ENCODE assay signal across 18 cellular contexts in the genomic region with DNA sequence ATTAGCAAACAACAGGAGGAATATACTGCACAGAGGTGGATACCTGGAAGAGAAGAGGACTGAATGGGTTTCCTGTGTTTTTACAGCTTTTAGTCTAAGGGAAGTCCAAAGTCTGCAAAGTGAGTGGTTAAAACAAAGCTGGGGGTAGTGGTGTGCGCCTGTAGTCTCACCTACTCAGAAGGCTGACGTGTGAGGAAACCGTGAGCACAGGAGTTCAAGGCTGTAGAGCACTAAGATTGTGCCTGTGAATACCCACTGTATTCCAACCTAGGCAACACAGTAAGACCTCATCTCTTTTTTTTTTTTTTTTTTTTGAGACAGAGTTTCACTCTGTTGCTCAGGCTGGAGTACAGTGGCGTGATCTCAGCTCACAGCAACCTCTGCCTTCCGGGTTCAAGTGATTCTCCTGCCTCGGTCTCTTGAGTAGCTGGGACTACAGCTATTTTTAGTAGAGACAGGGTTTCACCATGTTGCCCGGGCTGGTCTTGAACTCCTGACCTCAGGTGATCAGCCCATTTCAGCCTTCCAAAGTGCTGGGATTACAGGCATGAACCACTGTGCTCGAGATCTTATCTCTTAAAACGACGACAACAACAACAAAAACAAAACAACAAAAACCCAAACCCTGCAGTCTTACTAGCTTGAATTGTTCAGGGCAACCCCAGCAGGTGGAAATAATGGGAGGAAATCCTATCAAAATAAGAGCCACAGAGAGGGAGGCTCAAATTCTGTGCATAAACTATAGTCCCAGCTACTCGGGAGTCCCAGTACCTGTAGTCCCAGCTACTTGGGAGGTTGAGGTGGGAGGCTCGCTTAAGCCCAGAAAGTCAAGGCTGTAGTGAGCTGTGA. TPM values are rescaled to one million over a fixed set of nuclear protein-coding genes. Genes with fewer than 3 reads are reported as not detected.
DNase-seq lines count a peak whose midpoint lies in the region; ATAC-seq and TF ChIP-seq lines count a peak whose summit lies in the region.
"Had no signal": no experiment of that assay in that cellular context is flagged by ENCODE, and none has a peak within 500 bp of the region (broad histone marks: within the 10 kb centered on the region; RNA-seq: fewer than 3 reads in every experiment).

No MANE protein-coding gene starts in this region.

- H3K4me3 ChIP-seq in neutrophil (ENCODE audit: low read depth in 1 of 2, low read length in 1 of 2) = no peak overlapping the region

- H3K9me3 ChIP-seq in neutrophil = no peaks in the 10 kb centered on the region

- no peaks in the 10 kb centered on the region for H3K9me3 Mint-ChIP-seq in endothelial cell (ENCODE audit: unreplicated experiment)
- H3K9me3 Mint-ChIP-seq: activated T-helper 1 cell treated with anti-CD3 and anti-CD28 coated beads, Interleukin-12 subunit alpha, Interleukin-12 subunit beta, Interleukin-2, Interleukin-4 antibody, amounts not matched to agents 30 ng/mL and 10 ng/mL and 1 ng/mL, durations not matched to agents 14 hours and 24 hours and 36 hours had no signal

- peaks cover 1% of the 10 kb centered on the region for H3K27me3 Mint-ChIP-seq in endothelial cell (ENCODE audit: unreplicated experiment)

- H3K4me1 Mint-ChIP-seq in endothelial cell (ENCODE audit: unreplicated experiment) = peaks cover 25% of the 10 kb centered on the region

- no peaks in the 10 kb centered on the region for H3K27me3 ChIP-seq in neutrophil

- peak overlapping the region; percentile 43 for H3K27ac ChIP-seq in neutrophil

- no peak for ATAC-seq in GM18505 (IDR thresholded peaks at IDR 0.05; ENCODE audit: unreplicated experiment)
- ATAC-seq: left lobe of liver had no signal

- no peaks in the 10 kb centered on the region for H3K4me1 ChIP-seq in neutrophil (ENCODE audit: control insufficient read depth in 1 of 2, insufficient read depth in 1 of 2, low read depth in 1 of 2, low read length in 1 of 2)

- H3K36me3 ChIP-seq in neutrophil = no peaks in the 10 kb centered on the region

- H3K4me3 Mint-ChIP-seq in endothelial cell (ENCODE audit: unreplicated experiment) = no peak overlapping the region
- H3K4me3 Mint-ChIP-seq: activated T-helper 1 cell treated with anti-CD3 and anti-CD28 coated beads, Interleukin-12 subunit alpha, Interleukin-12 subunit beta, Interleukin-2, Interleukin-4 antibody, amounts not matched to agents 30 ng/mL and 10 ng/mL and 1 ng/mL, durations not matched to agents 14 hours and 24 hours and 36 hours; CD4-positive, CD25-positive, alpha-beta regulatory T cell had no signal

- peak overlapping the region; percentile 84 for H3K27ac Mint-ChIP-seq in endothelial cell (ENCODE audit: unreplicated experiment)
- H3K27ac Mint-ChIP-seq: activated T-helper 1 cell treated with anti-CD3 and anti-CD28 coated beads, Interleukin-12 subunit alpha, Interleukin-12 subunit beta, Interleukin-2, Interleukin-4 antibody, amounts not matched to agents 30 ng/mL and 10 ng/mL and 1 ng/mL, durations not matched to agents 14 hours and 24 hours and 36 hours; CD4-positive, CD25-positive, alpha-beta regulatory T cell had no signal

- peak; percentile 16 for DNase-seq in NCI-H82 (lab: John Stamatoyannopoulos, UW)
- no peak for DNase-seq in NCI-H82 treated with DMSO at 0.1 percent for 48 hours (lab: John Stamatoyannopoulos, UW; ENCODE audit: unreplicated experiment)
- DNase-seq in NCI-H69 (lab: John Stamatoyannopoulos, UW) = peak; percentile 13
- no peak for DNase-seq in endothelial cell (ENCODE audit: low spot score)
- DNase-seq in inferior parietal cortex (ENCODE audit: extremely low spot score) = no peak
- DNase-seq in superior temporal gyrus (ENCODE audit: extremely low spot score) = no peak
- DNase-seq: activated CD4-positive, alpha-beta T cell treated with anti-CD3 and anti-CD28 coated beads, Interleukin-2, amount 50 U/mL, for 4 hours; amniotic stem cell; CD4-positive, CD25-positive, alpha-beta regulatory T cell; HCEC 1CT; NCI-H187; NCI-H446 treated with DMSO at 0.1 percent for 48 hours; stimulated activated CD4-positive, alpha-beta T cell treated with anti-CD3 and anti-CD28 coated beads, Interleukin-12 subunit alpha, Interleukin-12 subunit beta, amount 100 ng/mL, for 4 hours; stimulated activated naive CD4-positive, alpha-beta T cell treated with Interleukin-2 at 50 U/mL for 16 hours had no signal

- TF ChIP-seq POLR2A in GM18505 (IDR thresholded peaks at IDR 0.05; ENCODE audit: borderline replicate concordance, extremely low read depth, insufficient read depth, insufficient read length) = no peak

- no peaks in the 10 kb centered on the region for H3K36me3 Mint-ChIP-seq in endothelial cell (ENCODE audit: low read depth, unreplicated experiment)
- H3K36me3 Mint-ChIP-seq: CD4-positive, CD25-positive, alpha-beta regulatory T cell had no signal

- no peak for TF ChIP-seq CTCF in endothelial cell (IDR thresholded peaks at IDR 0.05; ENCODE audit: unreplicated experiment)
- no peak for TF ChIP-seq CTCF in neutrophil (IDR thresholded peaks at IDR 0.05)

RNA-seq across cellular contexts. Expression of gene ATP6V0A1, which starts 16.7 kb away (rescaled TPM):
- total RNA-seq in endothelial cell (ENCODE audit: unreplicated experiment) = 103 TPM

RNA-seq across cellular contexts. Expression of gene CAVIN1, which starts 18.9 kb away (rescaled TPM):
- total RNA-seq in endothelial cell (ENCODE audit: unreplicated experiment) = 334 TPM

RNA-seq across cellular contexts. Expression of gene STAT3, which starts 53.7 kb away (rescaled TPM):
- total RNA-seq in endothelial cell (ENCODE audit: unreplicated experiment) = 160 TPM

Comparison
In these comparisons a context has a peak if more than half of its experiments do, and no peak if none do; other contexts are left out.
1. DNase-seq: peak in NCI-H82 (single experiment) and NCI-H69 (single experiment); none in NCI-H82 treated with DMSO at 0.1 percent for 48 hours (single experiment), endothelial cell (single experiment), inferior parietal cortex (single experiment) and superior temporal gyrus (single experiment).